Comparison of ENCODE assay signal across 1 cellular context in the genomic region with DNA sequence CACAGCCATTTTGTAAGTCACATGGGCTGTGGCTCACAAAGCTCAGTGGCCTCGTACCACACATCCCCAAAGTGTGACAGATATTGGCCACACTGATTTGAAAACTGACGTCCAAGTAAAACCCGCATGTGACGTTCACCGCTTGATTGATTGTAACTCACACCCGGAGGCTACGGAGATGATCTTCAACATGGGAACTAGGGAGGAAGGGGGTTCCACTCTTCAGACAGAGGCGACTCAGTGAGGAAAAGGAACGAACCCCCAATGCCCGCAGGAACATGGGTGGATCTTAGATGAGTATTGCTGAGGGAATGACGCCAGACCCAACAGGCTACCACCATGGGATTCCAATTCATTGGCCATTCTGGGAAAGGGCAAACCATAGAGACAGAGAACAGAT. TPM values are rescaled to one million over a fixed set of nuclear protein-coding genes. Genes with fewer than 3 reads are reported as not detected.
"Had no signal": no experiment of that assay in that cellular context is flagged by ENCODE, and none has a peak within 500 bp of the region (broad histone marks: within the 10 kb centered on the region; RNA-seq: fewer than 3 reads in every experiment).

No MANE protein-coding gene starts in this region.

RNA-seq across cellular contexts. Expression of a gene that starts 7.2 kb away (rescaled TPM):
- total RNA-seq: GM12878 had no signal
